ENCODE assay signal across 15 cellular contexts in the genomic region with DNA sequence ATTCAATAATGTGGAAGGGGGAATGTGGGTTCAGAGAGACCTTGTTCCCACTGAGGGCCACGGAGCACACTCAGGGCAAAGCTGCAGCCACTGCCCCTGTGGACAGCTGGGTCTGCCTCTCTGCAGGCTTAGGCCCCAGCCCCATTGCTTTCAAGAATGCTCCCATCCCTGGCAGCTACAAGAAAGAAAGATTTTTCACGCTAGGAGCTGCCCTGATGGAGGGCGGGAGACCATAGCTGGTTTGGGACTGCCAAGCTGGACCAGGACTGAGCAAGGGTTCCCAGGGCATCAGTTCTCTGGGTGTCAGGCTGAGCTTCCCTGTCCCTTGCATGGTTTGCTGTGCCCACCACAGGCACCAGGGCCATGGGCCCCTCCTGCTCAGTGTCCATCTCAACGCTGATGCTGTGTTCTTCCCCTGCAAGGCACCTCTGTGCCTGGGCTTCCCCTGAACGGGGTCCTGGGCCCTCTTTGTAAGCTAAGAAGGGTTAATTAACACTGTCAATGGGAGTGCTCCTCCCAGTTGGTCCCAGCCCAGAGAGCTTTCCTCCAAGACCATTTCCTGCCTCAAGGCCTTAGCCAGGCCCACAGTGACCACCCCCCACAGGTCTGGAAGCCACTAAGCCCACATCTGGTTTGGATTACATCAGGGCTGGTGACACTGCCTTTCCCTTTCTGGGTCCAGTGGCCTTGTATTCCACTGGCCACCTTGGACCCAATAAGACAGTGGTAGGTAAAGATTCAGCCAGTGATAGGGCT. TPM values are rescaled to one million over a fixed set of nuclear protein-coding genes. Genes with fewer than 3 reads are reported as not detected.
DNase-seq lines count a peak whose midpoint lies in the region; ATAC-seq, FAIRE-seq and TF ChIP-seq lines count a peak whose summit lies in the region.
"Had no signal": no experiment of that assay in that cellular context is flagged by ENCODE, and none has a peak within 500 bp of the region (broad histone marks: within the 10 kb centered on the region; RNA-seq: fewer than 3 reads in every experiment).

No MANE protein-coding gene starts in this region.

- RAD21 ChIA-PET in HCT116 (lab: Charles Lee; ENCODE audit: low non-redundant PET in 1 of 2, low total read pairs in 2 of 2, uncharacterized antibody in 2 of 2, unreplicated experiment in 2 of 2) = interaction anchor here in 1 of 2 experiments (1.0 kb wide), 1 partner anchor 13 kb away, joined by 3 read pairs; no protein-coding TSS in a partner anchor

- H3K9ac ChIP-seq in HCT116 (ENCODE audit: low read length) = no peak overlapping the region
- H3K9ac ChIP-seq: parathyroid adenoma had no signal

- H3K27ac ChIP-seq in A549 = peak overlapping the region; percentile 84 to 86
- H3K27ac ChIP-seq in HCT116 (ENCODE audit: low read depth, low read length) = no peak overlapping the region
- peak overlapping the region; percentile 90 for H3K27ac ChIP-seq in SJCRH30
- H3K27ac ChIP-seq: foreskin keratinocyte, PC-9 had no signal

- H3K4me1 ChIP-seq in A549 (peaks cover 77% of the 10 kb centered on the region), HCT116 (ENCODE audit: control insufficient read depth in 1 of 2, insufficient read depth in 2 of 2, low read length in 2 of 2) (peaks cover 24 to 54% of the 10 kb centered on the region in 2 experiments), SJCRH30 (peaks cover 87% of the 10 kb centered on the region)
- H3K4me1 ChIP-seq: foreskin keratinocyte had no signal

- no peak overlapping the region for H2AFZ ChIP-seq in HCT116 (ENCODE audit: low read depth, low read length, poor library complexity, severe bottlenecking)
- H2AFZ ChIP-seq: parathyroid adenoma, PC-9 had no signal

- H3K9me3 ChIP-seq in A549 (no peaks in the 10 kb centered on the region), HCT116 (ENCODE audit: control insufficient read depth in 1 of 2, insufficient read depth in 1 of 2, low read depth in 1 of 2, low read length in 2 of 2) (no peaks in the 10 kb centered on the region), SJCRH30 (replicated peaks) (no peaks in the 10 kb centered on the region)

- no peak for TF ChIP-seq CTCF in A549 (IDR thresholded peaks at IDR 0.05)
- TF ChIP-seq CTCF in HCT116 (IDR thresholded peaks at IDR 0.05 in 2 of 3, conservative IDR thresholded peaks at IDR 0.05 in 1 of 3; ENCODE audit: borderline replicate concordance in 1 of 3, insufficient read depth in 1 of 3, low read depth in 2 of 3, low read length in 2 of 3) = no peak

- POLR2A ChIA-PET in A549 (lab: Yijun Ruan, JAX) = interaction anchor here (1.7 kb wide), 1 partner anchor 9 kb away, joined by 5 read pairs; no protein-coding TSS in a partner anchor
- POLR2A ChIA-PET in HCT116 (lab: Charles Lee) = no interaction called here

- intact Hi-C loops in HCT116 (cut with micrococcal nuclease) = no loop called here
- intact Hi-C loops in left ventricle myocardium superior (cut with micrococcal nuclease) = no loop called here

- BruUV-seq in HCT116 (replicated peaks; lab: Mats Ljungman, UMichigan) = no TSS peak

- H3K4me2 ChIP-seq in A549 (peak overlapping the region; percentile 66), HCT116 (ENCODE audit: low read length) (peak overlapping the region; percentile 58)

- no peaks in the 10 kb centered on the region for H3K79me2 ChIP-seq in HCT116 (ENCODE audit: insufficient read depth, low read length)
- H3K79me2 ChIP-seq: parathyroid adenoma had no signal

- H3K27me3 ChIP-seq in HCT116 (ENCODE audit: insufficient read depth, low read length) (no peaks in the 10 kb centered on the region), SJCRH30 (no peaks in the 10 kb centered on the region)

- DNase-seq in A549 (ENCODE audit: low read depth in 1 of 2, low spot score in 1 of 2) = no peak
- DNase-seq in HCT116 (ENCODE audit: low read depth, low spot score) = no peak
- DNase-seq in SJCRH30 = peak; percentile 55 to 70
- no peak for DNase-seq in left ventricle myocardium superior
- no peak for DNase-seq in DMS 273 treated with DMSO at 0.1 percent for 48 hours (lab: John Stamatoyannopoulos, UW)
- DNase-seq in Kasumi-1 (lab: John Stamatoyannopoulos, UW) = no peak
- no peak for DNase-seq in GDM1 (lab: John Stamatoyannopoulos, UW)
- DNase-seq: NCI-H1436 had no signal

- CTCF ChIA-PET in A549 (lab: Yijun Ruan, JAX) = interaction anchor here (0.9 to 14.7 kb wide), 9 partner anchors 8 to 194 kb away, joined by 3 to 145 read pairs (median 10); partner anchors contain the start of gene FOXS1
- CTCF ChIA-PET in HCT116 (lab: Charles Lee) = interaction anchor here (1.4 to 3.4 kb wide), 5 partner anchors 8 to 23 kb away, joined by 3 to 20 read pairs (median 10); partner anchors contain the start of gene FOXS1

- no peak for FAIRE-seq in A549 (lab: Jason Lieb, UNC)

- no peaks in the 10 kb centered on the region for H4K20me1 ChIP-seq in HCT116 (ENCODE audit: insufficient read depth)

- no peak for ATAC-seq in A549
- ATAC-seq in HCT116 = no peak
- peak; percentile 20 for ATAC-seq in left ventricle myocardium superior
- no peak for ATAC-seq in GM21723 (IDR thresholded peaks at IDR 0.05; ENCODE audit: unreplicated experiment)

- no peaks in the 10 kb centered on the region for H3K36me3 ChIP-seq in HCT116 (ENCODE audit: control insufficient read depth in 1 of 2, insufficient read depth in 2 of 2, low read length in 2 of 2)
- H3K36me3 ChIP-seq in SJCRH30 = no peaks in the 10 kb centered on the region

- no peaks in the 10 kb centered on the region for H3K9me2 ChIP-seq in HCT116 (ENCODE audit: insufficient read depth)

- H3K4me3 ChIP-seq in A549 (no peak overlapping the region), HCT116 (replicated peaks in 1 of 2; ENCODE audit: low read depth in 1 of 2, low read length in 2 of 2) (no peak overlapping the region), SJCRH30 (no peak overlapping the region)
- H3K4me3 ChIP-seq: PC-9 had no signal

- no peak for TF ChIP-seq POLR2A in A549 (IDR thresholded peaks at IDR 0.05; ENCODE audit: low read length)
- no peak for TF ChIP-seq POLR2A in HCT116 (IDR thresholded peaks at IDR 0.05; ENCODE audit: borderline replicate concordance, extremely low read depth, insufficient read depth, insufficient read length)

- WGBS in A549 (ENCODE audit: missing lambda C conversion rate) = 90% methylated on average over 5 of the region's 5 CpGs

- TF ChIP-seq EP300 in A549 (IDR thresholded peaks at IDR 0.05) = no peak

- TF ChIP-seq RAD21 in A549 (conservative IDR thresholded peaks at IDR 0.05 in 1 of 2, IDR thresholded peaks at IDR 0.05 in 1 of 2) = no peak
- TF ChIP-seq RAD21 in HCT116 (IDR thresholded peaks at IDR 0.05; ENCODE audit: low read depth) = no peak

TF ChIP-seq in A549, 52 proteins besides CTCF, POLR2A, EP300 and RAD21 (continues in another document):
- TF ChIP-seq HDAC2 (IDR thresholded peaks at IDR 0.05) (no peak), CEBPB (IDR thresholded peaks at IDR 0.05) (no peak), EHF (CRISPR knock-in tag; IDR thresholded peaks at IDR 0.05) (no peak), ZC3H11A (IDR thresholded peaks at IDR 0.05) (no peak), TFCP2L1 (CRISPR knock-in tag; IDR thresholded peaks at IDR 0.05) (no peak), MAZ (IDR thresholded peaks at IDR 0.05; ENCODE audit: borderline replicate concordance, low read depth, low read length) (no peak)

TF ChIP-seq in HCT116, 20 proteins besides CTCF, POLR2A, EP300 and RAD21 (continues in another document):
- TF ChIP-seq MAX (IDR thresholded peaks at IDR 0.05) (no peak), EZH2phosphoT487 (IDR thresholded peaks at IDR 0.05; ENCODE audit: borderline replicate concordance) (no peak), ZFX (IDR thresholded peaks at IDR 0.05) (no peak), CBX3 (IDR thresholded peaks at IDR 0.05; ENCODE audit: low read depth) (no peak)

RNA-seq across cellular contexts. Expression of gene FOXS1, which starts 8.4 kb away (rescaled TPM):
- polyA plus RNA-seq in A549 (2011; rRNA removed) (1.0 and 1.5 TPM in 2 replicates), A549 (2017; fragmentation: RNase III; extraction: RNeasy Plus Mini Kit Qiagen cat#74134 plus additional on column Dnase treatment) (1.9 to 3.7 TPM (median 3.4 TPM) in 3 replicates)
- 1.5 and 3.0 TPM in 2 replicates for polyA plus RNA-seq in A549 (2012; cell fraction: cytosol; rRNA removed)
- 3.0 and 4.0 TPM in 2 replicates for polyA plus RNA-seq in A549 (2012; cell fraction: nucleus; rRNA removed)
- polyA minus RNA-seq in A549 (2011; rRNA and poly(A)+ RNA removed) = 0.83 and 1.8 TPM in 2 replicates
- total RNA-seq in HCT116 (2021; ENCODE audit: unreplicated experiment) (not detected), left ventricle myocardium superior (1.3 TPM)
- not detected in 2 replicates for polyA plus RNA-seq in HCT116 (2012)
- 55.5 and 69.0 TPM in 2 replicates for total RNA-seq in SJCRH30 (2014; rRNA removed; shearing (Covaris generic))
- total RNA-seq: activated CD4-positive, alpha-beta T cell treated with anti-CD3 and anti-CD28 coated beads, Interleukin-2, amount 10 ng/mL, durations not matched to agents 24 days and 14 days; foreskin keratinocyte; mononuclear cell; PC-9 had no signal
- polyA plus RNA-seq: foreskin keratinocyte, immature natural killer cell had no signal

RNA-seq across cellular contexts. Expression of gene MYLK2, which starts 17.9 kb away (rescaled TPM):
- polyA plus RNA-seq in A549 (2011; rRNA removed) (0.09 and 0.20 TPM in 2 replicates), A549 (2017; fragmentation: RNase III; extraction: RNeasy Plus Mini Kit Qiagen cat#74134 plus additional on column Dnase treatment) (0.36 to 0.63 TPM (median 0.51 TPM) in 3 replicates)
- 0.53 and 0.70 TPM in 2 replicates for polyA plus RNA-seq in A549 (2012; cell fraction: cytosol; rRNA removed)
- polyA plus RNA-seq in A549 (2012; cell fraction: nucleus; rRNA removed) = 3.9 and 4.1 TPM in 2 replicates
- polyA minus RNA-seq in A549 (2011; rRNA and poly(A)+ RNA removed) = 0.21 and 0.34 TPM in 2 replicates
- total RNA-seq in HCT116 (2021; ENCODE audit: unreplicated experiment) (0.34 TPM), left ventricle myocardium superior (0.10 TPM)
- polyA plus RNA-seq in HCT116 (2012) = 0.12 and 0.13 TPM in 2 replicates
- 3.1 and 3.5 TPM in 2 replicates for total RNA-seq in SJCRH30 (2014; rRNA removed; shearing (Covaris generic))
- total RNA-seq: mononuclear cell had no signal
- polyA plus RNA-seq: immature natural killer cell had no signal

RNA-seq across cellular contexts. Expression of gene DUSP15, which starts 33.3 kb away (rescaled TPM):
- polyA plus RNA-seq in A549 (2011; rRNA removed) (0.46 and 0.53 TPM in 2 replicates), A549 (2017; fragmentation: RNase III; extraction: RNeasy Plus Mini Kit Qiagen cat#74134 plus additional on column Dnase treatment) (0.70 to 1.3 TPM (median 0.96 TPM) in 3 replicates)
- polyA plus RNA-seq in A549 (2012; cell fraction: cytosol; rRNA removed) = 0.53 and 1.1 TPM in 2 replicates
- polyA plus RNA-seq in A549 (2012; cell fraction: nucleus; rRNA removed) = 0.76 and 1.00 TPM in 2 replicates
- polyA minus RNA-seq in A549 (2011; rRNA and poly(A)+ RNA removed) = 0.29 TPM in 1 of 2 replicates, not detected in the other
- total RNA-seq in HCT116 (2021; ENCODE audit: unreplicated experiment) (not detected), left ventricle myocardium superior (4.0 TPM)
- polyA plus RNA-seq in HCT116 (2012) = not detected in 2 replicates
- 2.5 and 2.9 TPM in 2 replicates for total RNA-seq in SJCRH30 (2014; rRNA removed; shearing (Covaris generic))
- total RNA-seq: activated CD4-positive, alpha-beta T cell treated with anti-CD3 and anti-CD28 coated beads, Interleukin-2, amount 10 ng/mL, durations not matched to agents 24 days and 14 days; foreskin keratinocyte; mononuclear cell; PC-9 had no signal
- polyA plus RNA-seq: foreskin keratinocyte, immature natural killer cell had no signal

RNA-seq across cellular contexts. Expression of gene TTLL9, which starts 33.4 kb away (rescaled TPM):
- polyA plus RNA-seq in A549 (2011; rRNA removed) = 0.06 and 0.08 TPM in 2 replicates
- polyA plus RNA-seq in A549 (2012; cell fraction: cytosol; rRNA removed) = 0.04 TPM in 2 replicates
- 0.02 and 0.16 TPM in 2 replicates for polyA plus RNA-seq in A549 (2012; cell fraction: nucleus; rRNA removed)
- polyA plus RNA-seq in A549 (2017; fragmentation: RNase III; extraction: RNeasy Plus Mini Kit Qiagen cat#74134 plus additional on column Dnase treatment) = 0.04 to 0.24 TPM (median 0.15 TPM) in 3 replicates
- 0.12 and 0.63 TPM in 2 replicates for polyA minus RNA-seq in A549 (2011; rRNA and poly(A)+ RNA removed)
- total RNA-seq in HCT116 (2021; ENCODE audit: unreplicated experiment) = not detected
- polyA plus RNA-seq in HCT116 (2012) = 0.03 and 0.12 TPM in 2 replicates
- 0.05 TPM in 1 of 2 replicates, not detected in the other for total RNA-seq in SJCRH30 (2014; rRNA removed; shearing (Covaris generic))
- total RNA-seq in left ventricle myocardium superior = not detected
- total RNA-seq: activated CD4-positive, alpha-beta T cell treated with anti-CD3 and anti-CD28 coated beads, Interleukin-2, amount 10 ng/mL, durations not matched to agents 24 days and 14 days; foreskin keratinocyte; mononuclear cell had no signal
- polyA plus RNA-seq: foreskin keratinocyte had no signal

Comparison
In these comparisons a context has a peak if more than half of its experiments do, and no peak if none do; other contexts are left out.
1. DNase-seq: peak in SJCRH30 (2 of 2); none in A549 (0 of 2), HCT116 (single experiment), left ventricle myocardium superior (single experiment), DMS 273 treated with DMSO at 0.1 percent for 48 hours (single experiment), Kasumi-1 (0 of 2) and GDM1 (single experiment).
2. RNA of gene FOXS1, which starts 8.4 kb away (total RNA-seq): 55.5 to 69.0 TPM in SJCRH30; 1.3 TPM in left ventricle myocardium superior (single experiment) and not detected in HCT116 (single experiment); every median in the first group is over 10 times any median in the second.